In the genomic region with DNA sequence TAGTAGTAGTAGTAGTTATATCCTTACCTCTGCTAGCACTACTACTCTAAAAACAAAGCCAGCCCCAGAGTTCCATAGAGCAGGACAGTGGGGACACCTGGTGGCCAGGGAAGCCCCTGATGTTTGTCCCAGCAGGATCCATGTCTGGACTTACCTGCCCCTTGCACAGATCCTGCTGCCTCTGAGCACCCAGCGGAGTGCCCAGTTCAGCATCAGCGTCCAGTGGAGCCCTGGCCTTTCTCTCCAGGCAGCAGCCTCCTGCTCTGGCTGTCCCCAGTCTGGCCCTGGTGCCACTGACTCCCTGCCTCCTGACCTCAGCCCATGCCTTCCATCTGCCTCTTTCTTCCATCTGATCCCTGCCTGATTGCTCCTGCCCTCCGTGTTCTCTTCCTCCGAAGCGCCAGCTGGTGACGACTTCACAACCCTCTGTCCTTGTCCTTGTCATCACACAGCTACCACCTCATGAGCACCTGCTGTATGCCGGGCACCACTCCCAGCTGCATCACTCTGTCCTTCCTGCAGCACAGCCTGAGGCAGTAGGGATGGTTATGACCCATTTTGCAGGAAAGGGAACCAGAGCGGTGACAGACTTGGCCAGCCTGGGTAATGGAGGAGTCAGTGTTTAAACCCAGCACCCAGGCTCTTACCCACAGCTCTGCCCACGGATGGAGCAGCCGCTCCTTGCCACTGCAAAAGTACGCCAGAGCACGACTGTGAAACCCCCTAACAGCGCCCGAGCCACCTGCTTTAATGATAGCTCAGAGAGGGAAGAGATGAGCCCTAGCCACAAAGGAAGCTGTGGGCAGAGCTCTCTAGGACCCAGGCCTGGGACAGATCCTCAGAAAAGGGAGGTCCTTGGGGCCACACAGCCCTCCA, we compare ENCODE assay signal across 9 cellular contexts. TPM values are rescaled to one million over a fixed set of nuclear protein-coding genes. Genes with fewer than 3 reads are reported as not detected.
A peak's percentile ranks its signal among the peaks of the same experiment; 100 is the strongest.
DNase-seq lines count a peak whose midpoint lies in the region; ATAC-seq and TF ChIP-seq lines count a peak whose summit lies in the region.
"Had no signal": no experiment of that assay in that cellular context is flagged by ENCODE, and none has a peak within 500 bp of the region (broad histone marks: within the 10 kb centered on the region; RNA-seq: fewer than 3 reads in every experiment).

No MANE protein-coding gene starts in this region.

- ATAC-seq in HG03175 (IDR thresholded peaks at IDR 0.05; ENCODE audit: unreplicated experiment) (no peak), HG02588 (IDR thresholded peaks at IDR 0.05; ENCODE audit: unreplicated experiment) (no peak)

- CTCF ChIA-PET in CD4-positive, alpha-beta memory T cell (lab: Charles Lee; ENCODE audit: partially characterized antibody) = interaction anchor here (0.7 to 4.1 kb wide), 13 partner anchors 10 to 267 kb away, joined by 3 to 19 read pairs (median 4); a partner anchor contains a TSS

- peaks cover 7 to 9% (median 8%) of the 10 kb centered on the region in 4 donors for H3K4me1 Mint-ChIP-seq in CD4-positive, alpha-beta memory T cell

- intact Hi-C loops in CD4-positive, alpha-beta memory T cell (cut with micrococcal nuclease) = loop anchor here (1.0 kb wide), 4 partner anchors 70 to 137 kb away; no protein-coding TSS in a partner anchor
- intact Hi-C loops in cardiac septum (cut with DNase I) (loop anchor here (2.0 to 10.0 kb wide), 2 partner anchors 194 to 322 kb away; no protein-coding TSS in a partner anchor), sigmoid colon (cut with DNase I) (loop anchor here (1.0 kb wide), 1 partner anchor 193 kb away; no protein-coding TSS in a partner anchor)

- no peaks in the 10 kb centered on the region for H3K36me3 Mint-ChIP-seq in CD4-positive, alpha-beta memory T cell
- H3K36me3 Mint-ChIP-seq: natural killer cell treated with Interleukin-12 subunit alpha and Interleukin-12 subunit beta and Interleukin-15 and Interleukin-18, amount 100 ng/mL, for 72 hours had no signal

- TF ChIP-seq CTCF in sigmoid colon (IDR thresholded peaks at IDR 0.05) = peak; percentile 24 to 43 (median 38)

- H3K36me3 ChIP-seq in CD4-positive, alpha-beta memory T cell (ENCODE audit: insufficient read depth, low read length) = no peaks in the 10 kb centered on the region
- no peaks in the 10 kb centered on the region for H3K36me3 ChIP-seq in sigmoid colon

- peaks cover 10% of the 10 kb centered on the region for H3K4me1 ChIP-seq in CD4-positive, alpha-beta memory T cell (ENCODE audit: insufficient read depth, low read length)
- no peaks in the 10 kb centered on the region for H3K4me1 ChIP-seq in sigmoid colon

- H3K9me3 ChIP-seq in CD4-positive, alpha-beta memory T cell (ENCODE audit: control insufficient read depth in 1 of 2, low read length in 2 of 2) = no peaks in the 10 kb centered on the region
- no peaks in the 10 kb centered on the region for H3K9me3 ChIP-seq in sigmoid colon

- no peak overlapping the region for H3K27ac ChIP-seq in CD4-positive, alpha-beta memory T cell (ENCODE audit: low read depth, low read length)
- no peak overlapping the region for H3K27ac ChIP-seq in sigmoid colon

- peaks cover 1 to 8% of the 10 kb centered on the region in 2 donors for H3K27me3 Mint-ChIP-seq in CD4-positive, alpha-beta memory T cell

- POLR2A ChIA-PET in CD4-positive, alpha-beta memory T cell (lab: Charles Lee; ENCODE audit: partially characterized antibody) = interaction anchor here (0.8 to 1.9 kb wide), 7 partner anchors 10 to 192 kb away, joined by 3 to 7 read pairs (median 3); a partner anchor contains a TSS

- H3K9me3 Mint-ChIP-seq in CD4-positive, alpha-beta memory T cell = no peaks in the 10 kb centered on the region
- H3K9me3 Mint-ChIP-seq: natural killer cell treated with Interleukin-12 subunit alpha and Interleukin-12 subunit beta and Interleukin-15 and Interleukin-18, amount 100 ng/mL, for 72 hours had no signal

- TF ChIP-seq EP300 in sigmoid colon (IDR thresholded peaks at IDR 0.05) = no peak

- 53 to 57% methylated on average over 14 of the region's 14 CpGs for WGBS in sigmoid colon, 2 donors

- no peak for TF ChIP-seq POLR2A in sigmoid colon (IDR thresholded peaks at IDR 0.05)

- peak overlapping the region in 5 of 7 donors; percentile 19 to 81 (median 46) for H3K27ac Mint-ChIP-seq in CD4-positive, alpha-beta memory T cell
- H3K27ac Mint-ChIP-seq: natural killer cell treated with Interleukin-12 subunit alpha and Interleukin-12 subunit beta and Interleukin-15 and Interleukin-18, amount 100 ng/mL, for 72 hours had no signal

- peak overlapping the region in 2 of 8 donors; percentile 18 to 47 for H3K4me3 Mint-ChIP-seq in CD4-positive, alpha-beta memory T cell
- H3K4me3 Mint-ChIP-seq: natural killer cell treated with Interleukin-12 subunit alpha and Interleukin-12 subunit beta and Interleukin-15 and Interleukin-18, amount 100 ng/mL, for 72 hours had no signal

- DNase-seq in CD4-positive, alpha-beta memory T cell = peak; percentile 57 to 70 (median 59)
- peak; percentile 51 for DNase-seq in Jurkat, Clone E6-1 (ENCODE audit: low read depth, low spot score)
- DNase-seq in SHP77 (lab: John Stamatoyannopoulos, UW) (peak; percentile 69 to 78), cardiac septum (ENCODE audit: low spot score) (peak; percentile 72), sigmoid colon (peak; percentile 74)
- peak; percentile 67 for DNase-seq in activated naive CD4-positive, alpha-beta T cell treated with Interleukin-2 at 50 U/mL for 16 hours

- H3K27me3 ChIP-seq in CD4-positive, alpha-beta memory T cell (ENCODE audit: insufficient read depth, low read length) = no peaks in the 10 kb centered on the region
- no peaks in the 10 kb centered on the region for H3K27me3 ChIP-seq in sigmoid colon

- H3K4me3 ChIP-seq in CD4-positive, alpha-beta memory T cell (ENCODE audit: low read length in 2 of 2) = no peak overlapping the region
- no peak overlapping the region for H3K4me3 ChIP-seq in Jurkat, Clone E6-1 (ENCODE audit: low read length)
- H3K4me3 ChIP-seq in sigmoid colon = no peak overlapping the region

RNA-seq across cellular contexts. Expression of a gene that starts 11.5 kb away (rescaled TPM):
- 10 to 100 TPM; 18.6 to 19.3 TPM for total RNA-seq in CD4-positive, alpha-beta memory T cell
- polyA plus RNA-seq in CD4-positive, alpha-beta memory T cell = 1 to 10 TPM; 2.5 to 4.1 TPM
- polyA plus RNA-seq in Jurkat, Clone E6-1 (2012; ENCODE audit: insufficient read depth, insufficient read length) = 28.7 TPM
- total RNA-seq in cardiac septum = 1.3 TPM
- 1 to 10 TPM in 3 of 4 donors, under 1 TPM in 1; 0.49 to 3.0 (median 2.4) TPM for total RNA-seq in sigmoid colon
- polyA plus RNA-seq in sigmoid colon = 1 to 10 TPM in 1 of 3 donors, under 1 TPM in 1, not detected in 1; 0.60 to 2.1 TPM
